ENCODE assay signal across 13 cellular contexts in the genomic region with DNA sequence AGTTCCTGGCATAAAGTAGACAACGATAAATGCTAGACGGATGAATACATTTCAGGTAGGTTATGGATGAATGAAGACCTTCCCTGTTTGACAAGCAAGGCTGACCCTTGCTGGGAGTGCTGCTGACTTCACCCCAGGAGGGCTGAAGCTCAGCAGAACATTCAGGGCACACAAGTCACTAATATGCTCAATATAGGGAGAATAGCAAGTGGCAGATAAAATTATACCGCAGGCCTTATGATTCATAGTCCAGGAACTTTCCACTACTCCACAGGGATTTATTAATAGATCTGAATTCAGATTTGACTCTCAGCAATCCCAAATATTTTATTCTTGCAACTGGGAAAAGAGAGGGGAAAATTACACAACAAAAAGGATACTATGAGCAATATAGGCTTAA. TPM values are rescaled to one million over a fixed set of nuclear protein-coding genes. Genes with fewer than 3 reads are reported as not detected.
DNase-seq lines count a peak whose midpoint lies in the region; ATAC-seq, FAIRE-seq and TF ChIP-seq lines count a peak whose summit lies in the region.
"Had no signal": no experiment of that assay in that cellular context is flagged by ENCODE, and none has a peak within 500 bp of the region (broad histone marks: within the 10 kb centered on the region; RNA-seq: fewer than 3 reads in every experiment).

No MANE protein-coding gene starts in this region.

- H3K4me1 ChIP-seq in SJSA1 (replicated peaks) (peaks cover 52% of the 10 kb centered on the region), gastrocnemius medialis (peaks cover 32 to 35% of the 10 kb centered on the region in 2 donors)

- TF ChIP-seq POLR2A in gastrocnemius medialis (IDR thresholded peaks at IDR 0.05), result no peak

- H3K27ac ChIP-seq in SJSA1 (peak overlapping the region; percentile 59), gastrocnemius medialis (peak overlapping the region; percentile 59 to 75 (median 64))

- no peak for TF ChIP-seq CTCF in fibroblast of the aortic adventitia (IDR thresholded peaks at IDR 0.05; ENCODE audit: insufficient read depth, low read length)
- TF ChIP-seq CTCF in gastrocnemius medialis (IDR thresholded peaks at IDR 0.05 in 4 of 5, conservative IDR thresholded peaks at IDR 0.05 in 1 of 5), result no peak
- TF ChIP-seq CTCF in D721Med (IDR thresholded peaks at IDR 0.05; ENCODE audit: insufficient read depth, missing control alignments), result no peak

- H3K9me3 ChIP-seq in SJSA1 (replicated peaks), result no peaks in the 10 kb centered on the region
- H3K9me3 ChIP-seq in gastrocnemius medialis, result no peaks in the 10 kb centered on the region

- peak; percentile 64 to 87 for ATAC-seq in gastrocnemius medialis
- no peak for ATAC-seq in HG03460 (IDR thresholded peaks at IDR 0.05; ENCODE audit: unreplicated experiment)

- H3K27me3 ChIP-seq in SJSA1 (replicated peaks) (no peaks in the 10 kb centered on the region), gastrocnemius medialis (no peaks in the 10 kb centered on the region)

- no peaks in the 10 kb centered on the region for H3K36me3 ChIP-seq in SJSA1
- no peaks in the 10 kb centered on the region for H3K36me3 ChIP-seq in gastrocnemius medialis

- no peak overlapping the region for H3K4me3 ChIP-seq in SJSA1
- H3K4me3 ChIP-seq in fibroblast of the aortic adventitia (ENCODE audit: low read depth, low read length), result no peak overlapping the region
- H3K4me3 ChIP-seq in gastrocnemius medialis, result no peak overlapping the region

- peak; percentile 71 for DNase-seq in GM03348 (ENCODE audit: low spot score)
- peak; percentile 68 to 82 for DNase-seq in SJSA1 (ENCODE audit: low read depth in 1 of 2, low spot score in 2 of 2)
- DNase-seq in fibroblast of the aortic adventitia (ENCODE audit: low read depth), result peak; percentile 91
- DNase-seq in gastrocnemius medialis, result no peak
- DNase-seq in stimulated activated CD8-positive, alpha-beta memory T cell treated with anti-CD3 and anti-CD28 coated beads, Interleukin-4, amount 100 ng/mL, for 48 hours, result no peak
- DNase-seq in D721Med (ENCODE audit: insufficient read length, low spot score), result no peak
- DNase-seq in NCI-H128 (lab: John Stamatoyannopoulos, UW; ENCODE audit: unreplicated experiment), result no peak
- DNase-seq: DMS53; NCI-H748 treated with DMSO at 0.1 percent for 48 hours; stimulated activated CD4-positive, alpha-beta T cell treated with anti-CD3 and anti-CD28 coated beads, Interleukin-4, amount 100 ng/mL, for 4 hours had no signal

- in situ Hi-C loops in gastrocnemius medialis (cut with MboI; ENCODE audit: low sequenced_read_pairs in 4 of 4), result no loop called here

- intact Hi-C loops in gastrocnemius medialis (cut with DNase I; ENCODE audit: low total_unique reads), result loop anchor here (5.0 kb wide), 1 partner anchor 37 kb away; a partner anchor contains a TSS

- no peak for FAIRE-seq in D721Med (lab: Jason Lieb, UNC)
- FAIRE-seq: endothelial cell of umbilical vein, urothelium cell line had no signal

RNA-seq across cellular contexts. Expression of a gene that starts 38.2 kb away (rescaled TPM):
- 25.5 and 33.6 TPM in 2 replicates for total RNA-seq in SJSA1 (2014; rRNA removed; shearing (Covaris generic))
- total RNA-seq in fibroblast of the aortic adventitia (ENCODE audit: low replicate concordance), result 13.5 and 23.5 TPM in 2 replicates
- total RNA-seq in gastrocnemius medialis, result 10 to 100 TPM in 1 of 4 donors, 1 to 10 TPM in 3; 4.6 to 10.4 (median 8.9) TPM

Comparison
In these comparisons a context has a peak if more than half of its experiments do, and no peak if none do; other contexts are left out.
1. DNase-seq: peak in GM03348 (single experiment), SJSA1 (2 of 2) and fibroblast of the aortic adventitia (single experiment); none in gastrocnemius medialis (0 of 2), stimulated activated CD8-positive, alpha-beta memory T cell treated with anti-CD3 and anti-CD28 coated beads, Interleukin-4, amount 100 ng/mL, for 48 hours (single experiment), D721Med (single experiment) and NCI-H128 (single experiment).